In genomic region chr3:171851685-171852084, GRCh38 we compare ENCODE assay signal across 1 cellular context.
TF ChIP-seq lines count a peak whose summit lies in the region.

No MANE protein-coding gene starts in this region.

TF ChIP-seq in K562, 482 proteins besides CTCF, POLR2A, EP300 and RAD21 (continued from another document and continues in another):
- 0 out of 2 replicates have a peak, but pooled peaks have one; percentile 23 for TF ChIP-seq VEZF1 (CRISPR knock-in tag; IDR thresholded peaks at IDR 0.05)
- no peak for TF ChIP-seq ZNF511 (CRISPR knock-in tag; IDR thresholded peaks at IDR 0.05)
- TF ChIP-seq ZKSCAN3 (CRISPR knock-in tag; IDR thresholded peaks at IDR 0.05): no peak
- TF ChIP-seq TRIM24 (IDR thresholded peaks at IDR 0.05): 0 out of 4 replicates have a peak, but pooled peaks of 1 of the 2 experiments have one; percentile 22
- peak; percentile 51; the same call in 1 of the 2 replicates for TF ChIP-seq ZNF384 (IDR thresholded peaks at IDR 0.05; ENCODE audit: low read depth, low read length)
- peak; percentile 71 for TF ChIP-seq CBFA2T3 (IDR thresholded peaks at IDR 0.05)
- TF ChIP-seq MEF2A (IDR thresholded peaks at IDR 0.05; ENCODE audit: control insufficient read depth, low read depth, low read length): no peak
- TF ChIP-seq HDAC1 (IDR thresholded peaks at IDR 0.05): peak in 1 of 2 experiments; percentile 59; a peak in 1 of 4 replicates
- no peak for TF ChIP-seq ZNF707 (CRISPR knock-in tag; conservative IDR thresholded peaks at IDR 0.05)
- peak; percentile 53; the same call in 1 of the 2 replicates for TF ChIP-seq TCF3 (CRISPR knock-in tag; IDR thresholded peaks at IDR 0.05)
- no peak for TF ChIP-seq NONO (IDR thresholded peaks at IDR 0.05; ENCODE audit: low read depth in 2 of 2, low read length in 1 of 2)
- no peak for TF ChIP-seq ZNF165 (CRISPR knock-in tag; IDR thresholded peaks at IDR 0.05; ENCODE audit: borderline replicate concordance)
- no peak for TF ChIP-seq ZNF184 (CRISPR knock-in tag; IDR thresholded peaks at IDR 0.05)
- no peak for TF ChIP-seq CAMTA2 (CRISPR knock-in tag; conservative IDR thresholded peaks at IDR 0.05)
- TF ChIP-seq SMAD1 (IDR thresholded peaks at IDR 0.05; ENCODE audit: low read depth, low read length, partially characterized antibody): no peak
- no peak for TF ChIP-seq NFRKB (IDR thresholded peaks at IDR 0.05; ENCODE audit: low read depth)
- no peak for TF ChIP-seq HNRNPLL (IDR thresholded peaks at IDR 0.05; ENCODE audit: low read depth, low read length, poor library complexity, severe bottlenecking)
- no peak for TF ChIP-seq ZBTB17 (CRISPR knock-in tag; IDR thresholded peaks at IDR 0.05)
- TF ChIP-seq CREBBP (IDR thresholded peaks at IDR 0.05; ENCODE audit: low read depth, low read length): no peak
- TF ChIP-seq ZNF561 (CRISPR knock-in tag; conservative IDR thresholded peaks at IDR 0.05): no peak
- peak; percentile 81 for TF ChIP-seq SMARCA4 (IDR thresholded peaks at IDR 0.05)
- no peak for TF ChIP-seq STAT5B (CRISPR knock-in tag; IDR thresholded peaks at IDR 0.05)
- no peak for TF ChIP-seq ZNF639 (CRISPR knock-in tag; conservative IDR thresholded peaks at IDR 0.05 in 1 of 2, IDR thresholded peaks at IDR 0.05 in 1 of 2)
- no peak for TF ChIP-seq ZNF212 (CRISPR knock-in tag; IDR thresholded peaks at IDR 0.05)
- TF ChIP-seq, protein P1, sequence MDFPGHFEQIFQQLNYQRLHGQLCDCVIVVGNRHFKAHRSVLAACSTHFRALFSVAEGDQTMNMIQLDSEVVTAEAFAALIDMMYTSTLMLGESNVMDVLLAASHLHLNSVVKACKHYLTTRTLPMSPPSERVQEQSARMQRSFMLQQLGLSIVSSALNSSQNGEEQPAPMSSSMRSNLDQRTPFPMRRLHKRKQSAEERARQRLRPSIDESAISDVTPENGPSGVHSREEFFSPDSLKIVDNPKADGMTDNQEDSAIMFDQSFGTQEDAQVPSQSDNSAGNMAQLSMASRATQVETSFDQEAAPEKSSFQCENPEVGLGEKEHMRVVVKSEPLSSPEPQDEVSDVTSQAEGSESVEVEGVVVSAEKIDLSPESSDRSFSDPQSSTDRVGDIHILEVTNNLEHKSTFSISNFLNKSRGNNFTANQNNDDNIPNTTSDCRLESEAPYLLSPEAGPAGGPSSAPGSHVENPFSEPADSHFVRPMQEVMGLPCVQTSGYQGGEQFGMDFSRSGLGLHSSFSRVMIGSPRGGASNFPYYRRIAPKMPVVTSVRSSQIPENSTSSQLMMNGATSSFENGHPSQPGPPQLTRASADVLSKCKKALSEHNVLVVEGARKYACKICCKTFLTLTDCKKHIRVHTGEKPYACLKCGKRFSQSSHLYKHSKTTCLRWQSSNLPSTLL (IDR thresholded peaks at IDR 0.05): no peak
- TF ChIP-seq TCF7 (IDR thresholded peaks at IDR 0.05; ENCODE audit: borderline replicate concordance): no peak
- TF ChIP-seq FOXA3 (CRISPR knock-in tag; conservative IDR thresholded peaks at IDR 0.05 in 1 of 2, IDR thresholded peaks at IDR 0.05 in 1 of 2): peak in 1 of 2 experiments; percentile 65; a peak in 2 of 4 replicates
- TF ChIP-seq ARID1B (IDR thresholded peaks at IDR 0.05): peak; percentile 78
- TF ChIP-seq, protein P2, sequence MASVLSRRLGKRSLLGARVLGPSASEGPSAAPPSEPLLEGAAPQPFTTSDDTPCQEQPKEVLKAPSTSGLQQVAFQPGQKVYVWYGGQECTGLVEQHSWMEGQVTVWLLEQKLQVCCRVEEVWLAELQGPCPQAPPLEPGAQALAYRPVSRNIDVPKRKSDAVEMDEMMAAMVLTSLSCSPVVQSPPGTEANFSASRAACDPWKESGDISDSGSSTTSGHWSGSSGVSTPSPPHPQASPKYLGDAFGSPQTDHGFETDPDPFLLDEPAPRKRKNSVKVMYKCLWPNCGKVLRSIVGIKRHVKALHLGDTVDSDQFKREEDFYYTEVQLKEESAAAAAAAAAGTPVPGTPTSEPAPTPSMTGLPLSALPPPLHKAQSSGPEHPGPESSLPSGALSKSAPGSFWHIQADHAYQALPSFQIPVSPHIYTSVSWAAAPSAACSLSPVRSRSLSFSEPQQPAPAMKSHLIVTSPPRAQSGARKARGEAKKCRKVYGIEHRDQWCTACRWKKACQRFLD (CRISPR knock-in tag; IDR thresholded peaks at IDR 0.05): no peak
- TF ChIP-seq SMARCE1 (IDR thresholded peaks at IDR 0.05): peak; percentile 85
- 0 out of 2 replicates have a peak, but pooled peaks have one; percentile 51 for TF ChIP-seq SMARCC2 (IDR thresholded peaks at IDR 0.05; ENCODE audit: low read depth)
- no peak for TF ChIP-seq PYGO2 (tag; IDR thresholded peaks at IDR 0.05)
- TF ChIP-seq RFX7 (CRISPR knock-in tag; IDR thresholded peaks at IDR 0.05): no peak
- TF ChIP-seq MXD1 (CRISPR knock-in tag; IDR thresholded peaks at IDR 0.05; ENCODE audit: borderline replicate concordance, poor library complexity, severe bottlenecking): no peak
- TF ChIP-seq PBX2 (CRISPR knock-in tag; IDR thresholded peaks at IDR 0.05; ENCODE audit: low read depth): no peak
- TF ChIP-seq PBX2 (tag; conservative IDR thresholded peaks at IDR 0.05; ENCODE audit: low read depth): peak; percentile 94
- no peak for TF ChIP-seq ZNF445 (CRISPR knock-in tag; IDR thresholded peaks at IDR 0.05; ENCODE audit: low read depth)
- TF ChIP-seq ELF4 (CRISPR knock-in tag; IDR thresholded peaks at IDR 0.05): 0 out of 2 replicates have a peak, but pooled peaks have one; percentile 28
- TF ChIP-seq ZKSCAN1 (IDR thresholded peaks at IDR 0.05; ENCODE audit: low read depth, low read length): no peak
- no peak for TF ChIP-seq TSHZ1 (CRISPR knock-in tag; IDR thresholded peaks at IDR 0.05)
- TF ChIP-seq PREB (CRISPR knock-in tag; IDR thresholded peaks at IDR 0.05): no peak
- TF ChIP-seq DPF2 (IDR thresholded peaks at IDR 0.05): peak; percentile 61; the same call in 1 of the 2 replicates
- no peak for TF ChIP-seq XRCC3 (IDR thresholded peaks at IDR 0.05)
- TF ChIP-seq MEIS2 (IDR thresholded peaks at IDR 0.05; ENCODE audit: partially characterized antibody): peak; percentile 97
- no peak for TF ChIP-seq ZNF79 (CRISPR knock-in tag; IDR thresholded peaks at IDR 0.05; ENCODE audit: low read depth)
- TF ChIP-seq BRD9 (IDR thresholded peaks at IDR 0.05; ENCODE audit: low read depth, partially characterized antibody): no peak
- peak; percentile 49; the same call in 1 of the 2 replicates for TF ChIP-seq CREM (IDR thresholded peaks at IDR 0.05; ENCODE audit: low read depth)
- no peak for TF ChIP-seq PTBP1 (IDR thresholded peaks at IDR 0.05; ENCODE audit: low read depth, low read length)
- no peak for TF ChIP-seq ARID3A (IDR thresholded peaks at IDR 0.05; ENCODE audit: borderline replicate concordance, low read depth, low read length)
- TF ChIP-seq ATF3 (IDR thresholded peaks at IDR 0.05): peak; percentile 81
- TF ChIP-seq ATF3 (CRISPR knock-in tag; conservative IDR thresholded peaks at IDR 0.05): no peak
- TF ChIP-seq NCOR1 (IDR thresholded peaks at IDR 0.05): peak; percentile 19; the same call in 1 of the 2 replicates
- TF ChIP-seq ZNF77 (CRISPR knock-in tag; IDR thresholded peaks at IDR 0.05): no peak
- no peak for TF ChIP-seq LCOR (CRISPR knock-in tag; IDR thresholded peaks at IDR 0.05)
